Comparison of ENCODE assay signal across 1 cellular context in the genomic region with DNA sequence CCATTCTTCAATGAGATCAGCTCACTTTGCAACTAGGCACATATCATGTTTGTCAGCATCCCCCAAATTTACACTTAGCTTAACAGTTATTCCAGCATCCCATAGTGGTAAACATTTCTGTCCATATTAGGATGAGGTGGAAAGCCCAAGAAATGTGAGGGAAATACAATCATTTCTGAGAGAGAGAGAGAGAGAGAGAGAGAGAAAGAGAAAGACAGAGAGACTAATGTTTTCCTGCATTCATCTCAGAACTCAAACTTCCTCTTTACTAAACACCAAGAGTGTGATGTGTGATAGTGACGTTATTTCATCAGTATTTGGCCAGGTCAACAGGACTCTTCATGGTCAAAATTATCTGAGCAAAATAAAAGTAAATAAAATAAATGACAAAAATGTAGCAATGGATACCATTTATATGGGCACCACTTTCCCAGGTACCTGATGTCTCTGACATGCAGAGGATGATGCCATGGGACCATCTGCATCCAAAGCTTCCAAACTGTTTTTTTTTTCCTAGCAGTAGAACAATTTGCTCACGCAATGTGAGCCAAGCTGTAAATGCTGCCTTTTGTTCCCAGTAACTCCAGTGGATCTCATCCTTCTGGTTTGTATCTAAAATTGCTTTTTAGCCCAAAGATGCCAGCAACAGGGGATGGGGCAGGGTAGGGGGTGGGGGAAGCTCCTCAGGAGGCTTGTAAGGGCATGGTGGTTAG.
TF ChIP-seq lines count a peak whose summit lies in the region.

No MANE protein-coding gene starts in this region.

TF ChIP-seq in GM12878, 131 proteins besides CTCF, POLR2A, EP300 and RAD21 (continued from another document and continues in another):
- TF ChIP-seq, protein P1, sequence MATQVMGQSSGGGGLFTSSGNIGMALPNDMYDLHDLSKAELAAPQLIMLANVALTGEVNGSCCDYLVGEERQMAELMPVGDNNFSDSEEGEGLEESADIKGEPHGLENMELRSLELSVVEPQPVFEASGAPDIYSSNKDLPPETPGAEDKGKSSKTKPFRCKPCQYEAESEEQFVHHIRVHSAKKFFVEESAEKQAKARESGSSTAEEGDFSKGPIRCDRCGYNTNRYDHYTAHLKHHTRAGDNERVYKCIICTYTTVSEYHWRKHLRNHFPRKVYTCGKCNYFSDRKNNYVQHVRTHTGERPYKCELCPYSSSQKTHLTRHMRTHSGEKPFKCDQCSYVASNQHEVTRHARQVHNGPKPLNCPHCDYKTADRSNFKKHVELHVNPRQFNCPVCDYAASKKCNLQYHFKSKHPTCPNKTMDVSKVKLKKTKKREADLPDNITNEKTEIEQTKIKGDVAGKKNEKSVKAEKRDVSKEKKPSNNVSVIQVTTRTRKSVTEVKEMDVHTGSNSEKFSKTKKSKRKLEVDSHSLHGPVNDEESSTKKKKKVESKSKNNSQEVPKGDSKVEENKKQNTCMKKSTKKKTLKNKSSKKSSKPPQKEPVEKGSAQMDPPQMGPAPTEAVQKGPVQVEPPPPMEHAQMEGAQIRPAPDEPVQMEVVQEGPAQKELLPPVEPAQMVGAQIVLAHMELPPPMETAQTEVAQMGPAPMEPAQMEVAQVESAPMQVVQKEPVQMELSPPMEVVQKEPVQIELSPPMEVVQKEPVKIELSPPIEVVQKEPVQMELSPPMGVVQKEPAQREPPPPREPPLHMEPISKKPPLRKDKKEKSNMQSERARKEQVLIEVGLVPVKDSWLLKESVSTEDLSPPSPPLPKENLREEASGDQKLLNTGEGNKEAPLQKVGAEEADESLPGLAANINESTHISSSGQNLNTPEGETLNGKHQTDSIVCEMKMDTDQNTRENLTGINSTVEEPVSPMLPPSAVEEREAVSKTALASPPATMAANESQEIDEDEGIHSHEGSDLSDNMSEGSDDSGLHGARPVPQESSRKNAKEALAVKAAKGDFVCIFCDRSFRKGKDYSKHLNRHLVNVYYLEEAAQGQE (IDR thresholded peaks at IDR 0.05; ENCODE audit: low read depth, low read length), result no peak
- TF ChIP-seq SREBF2 (IDR thresholded peaks at IDR 0.05; ENCODE audit: low read length) (no peak), KAT2A (conservative IDR thresholded peaks at IDR 0.05; ENCODE audit: control insufficient read depth, low read depth, low read length) (no peak), FOS (IDR thresholded peaks at IDR 0.05; ENCODE audit: borderline replicate concordance, extremely low read depth, insufficient read length) (no peak), ZNF217 (IDR thresholded peaks at IDR 0.05) (no peak), WRNIP1 (IDR thresholded peaks at IDR 0.05; ENCODE audit: borderline replicate concordance, low read depth, low read length) (no peak), RB1 (IDR thresholded peaks at IDR 0.05; ENCODE audit: borderline replicate concordance) (no peak), SMAD1 (IDR thresholded peaks at IDR 0.05; ENCODE audit: low read depth, partially characterized antibody) (no peak), EGR1 (IDR thresholded peaks at IDR 0.05; ENCODE audit: borderline replicate concordance in 1 of 2, low read depth in 2 of 2, low read length in 2 of 2) (no peak), CHD1 (IDR thresholded peaks at IDR 0.05; ENCODE audit: low read depth, low read length) (no peak), MXI1 (IDR thresholded peaks at IDR 0.05; ENCODE audit: low read depth, low read length) (no peak), DPF2 (IDR thresholded peaks at IDR 0.05) (peak; percentile 77), ETV6 (conservative IDR thresholded peaks at IDR 0.05 in 1 of 2, IDR thresholded peaks at IDR 0.05 in 1 of 2; ENCODE audit: borderline replicate concordance in 1 of 2, low read depth in 1 of 2) (no peak)
- TF ChIP-seq, protein P2, sequence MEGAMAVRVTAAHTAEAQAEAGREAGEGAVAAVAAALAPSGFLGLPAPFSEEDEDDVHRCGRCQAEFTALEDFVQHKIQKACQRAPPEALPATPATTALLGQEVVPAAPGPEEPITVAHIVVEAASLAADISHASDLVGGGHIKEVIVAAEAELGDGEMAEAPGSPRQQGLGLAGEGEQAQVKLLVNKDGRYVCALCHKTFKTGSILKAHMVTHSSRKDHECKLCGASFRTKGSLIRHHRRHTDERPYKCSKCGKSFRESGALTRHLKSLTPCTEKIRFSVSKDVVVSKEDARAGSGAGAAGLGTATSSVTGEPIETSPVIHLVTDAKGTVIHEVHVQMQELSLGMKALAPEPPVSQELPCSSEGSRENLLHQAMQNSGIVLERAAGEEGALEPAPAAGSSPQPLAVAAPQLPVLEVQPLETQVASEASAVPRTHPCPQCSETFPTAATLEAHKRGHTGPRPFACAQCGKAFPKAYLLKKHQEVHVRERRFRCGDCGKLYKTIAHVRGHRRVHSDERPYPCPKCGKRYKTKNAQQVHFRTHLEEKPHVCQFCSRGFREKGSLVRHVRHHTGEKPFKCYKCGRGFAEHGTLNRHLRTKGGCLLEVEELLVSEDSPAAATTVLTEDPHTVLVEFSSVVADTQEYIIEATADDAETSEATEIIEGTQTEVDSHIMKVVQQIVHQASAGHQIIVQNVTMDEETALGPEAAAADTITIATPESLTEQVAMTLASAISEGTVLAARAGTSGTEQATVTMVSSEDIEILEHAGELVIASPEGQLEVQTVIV (IDR thresholded peaks at IDR 0.05; ENCODE audit: borderline replicate concordance, partially characterized antibody), result no peak
- TF ChIP-seq, protein P3, sequence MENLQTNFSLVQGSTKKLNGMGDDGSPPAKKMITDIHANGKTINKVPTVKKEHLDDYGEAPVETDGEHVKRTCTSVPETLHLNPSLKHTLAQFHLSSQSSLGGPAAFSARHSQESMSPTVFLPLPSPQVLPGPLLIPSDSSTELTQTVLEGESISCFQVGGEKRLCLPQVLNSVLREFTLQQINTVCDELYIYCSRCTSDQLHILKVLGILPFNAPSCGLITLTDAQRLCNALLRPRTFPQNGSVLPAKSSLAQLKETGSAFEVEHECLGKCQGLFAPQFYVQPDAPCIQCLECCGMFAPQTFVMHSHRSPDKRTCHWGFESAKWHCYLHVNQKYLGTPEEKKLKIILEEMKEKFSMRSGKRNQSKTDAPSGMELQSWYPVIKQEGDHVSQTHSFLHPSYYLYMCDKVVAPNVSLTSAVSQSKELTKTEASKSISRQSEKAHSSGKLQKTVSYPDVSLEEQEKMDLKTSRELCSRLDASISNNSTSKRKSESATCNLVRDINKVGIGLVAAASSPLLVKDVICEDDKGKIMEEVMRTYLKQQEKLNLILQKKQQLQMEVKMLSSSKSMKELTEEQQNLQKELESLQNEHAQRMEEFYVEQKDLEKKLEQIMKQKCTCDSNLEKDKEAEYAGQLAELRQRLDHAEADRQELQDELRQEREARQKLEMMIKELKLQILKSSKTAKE (IDR thresholded peaks at IDR 0.05; ENCODE audit: low read depth, poor library complexity, severe bottlenecking), result peak; percentile 35
- TF ChIP-seq, protein P4, sequence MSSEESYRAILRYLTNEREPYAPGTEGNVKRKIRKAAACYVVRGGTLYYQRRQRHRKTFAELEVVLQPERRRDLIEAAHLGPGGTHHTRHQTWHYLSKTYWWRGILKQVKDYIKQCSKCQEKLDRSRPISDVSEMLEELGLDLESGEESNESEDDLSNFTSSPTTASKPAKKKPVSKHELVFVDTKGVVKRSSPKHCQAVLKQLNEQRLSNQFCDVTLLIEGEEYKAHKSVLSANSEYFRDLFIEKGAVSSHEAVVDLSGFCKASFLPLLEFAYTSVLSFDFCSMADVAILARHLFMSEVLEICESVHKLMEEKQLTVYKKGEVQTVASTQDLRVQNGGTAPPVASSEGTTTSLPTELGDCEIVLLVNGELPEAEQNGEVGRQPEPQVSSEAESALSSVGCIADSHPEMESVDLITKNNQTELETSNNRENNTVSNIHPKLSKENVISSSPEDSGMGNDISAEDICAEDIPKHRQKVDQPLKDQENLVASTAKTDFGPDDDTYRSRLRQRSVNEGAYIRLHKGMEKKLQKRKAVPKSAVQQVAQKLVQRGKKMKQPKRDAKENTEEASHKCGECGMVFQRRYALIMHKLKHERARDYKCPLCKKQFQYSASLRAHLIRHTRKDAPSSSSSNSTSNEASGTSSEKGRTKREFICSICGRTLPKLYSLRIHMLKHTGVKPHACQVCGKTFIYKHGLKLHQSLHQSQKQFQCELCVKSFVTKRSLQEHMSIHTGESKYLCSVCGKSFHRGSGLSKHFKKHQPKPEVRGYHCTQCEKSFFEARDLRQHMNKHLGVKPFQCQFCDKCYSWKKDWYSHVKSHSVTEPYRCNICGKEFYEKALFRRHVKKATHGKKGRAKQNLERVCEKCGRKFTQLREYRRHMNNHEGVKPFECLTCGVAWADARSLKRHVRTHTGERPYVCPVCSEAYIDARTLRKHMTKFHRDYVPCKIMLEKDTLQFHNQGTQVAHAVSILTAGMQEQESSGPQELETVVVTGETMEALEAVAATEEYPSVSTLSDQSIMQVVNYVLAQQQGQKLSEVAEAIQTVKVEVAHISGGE (CRISPR knock-in tag; IDR thresholded peaks at IDR 0.05), result no peak
- TF ChIP-seq, protein P5, sequence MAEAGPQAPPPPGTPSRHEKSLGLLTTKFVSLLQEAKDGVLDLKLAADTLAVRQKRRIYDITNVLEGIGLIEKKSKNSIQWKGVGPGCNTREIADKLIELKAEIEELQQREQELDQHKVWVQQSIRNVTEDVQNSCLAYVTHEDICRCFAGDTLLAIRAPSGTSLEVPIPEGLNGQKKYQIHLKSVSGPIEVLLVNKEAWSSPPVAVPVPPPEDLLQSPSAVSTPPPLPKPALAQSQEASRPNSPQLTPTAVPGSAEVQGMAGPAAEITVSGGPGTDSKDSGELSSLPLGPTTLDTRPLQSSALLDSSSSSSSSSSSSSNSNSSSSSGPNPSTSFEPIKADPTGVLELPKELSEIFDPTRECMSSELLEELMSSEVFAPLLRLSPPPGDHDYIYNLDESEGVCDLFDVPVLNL (IDR thresholded peaks at IDR 0.05; ENCODE audit: low read depth, low read length), result no peak
- TF ChIP-seq, protein P6, sequence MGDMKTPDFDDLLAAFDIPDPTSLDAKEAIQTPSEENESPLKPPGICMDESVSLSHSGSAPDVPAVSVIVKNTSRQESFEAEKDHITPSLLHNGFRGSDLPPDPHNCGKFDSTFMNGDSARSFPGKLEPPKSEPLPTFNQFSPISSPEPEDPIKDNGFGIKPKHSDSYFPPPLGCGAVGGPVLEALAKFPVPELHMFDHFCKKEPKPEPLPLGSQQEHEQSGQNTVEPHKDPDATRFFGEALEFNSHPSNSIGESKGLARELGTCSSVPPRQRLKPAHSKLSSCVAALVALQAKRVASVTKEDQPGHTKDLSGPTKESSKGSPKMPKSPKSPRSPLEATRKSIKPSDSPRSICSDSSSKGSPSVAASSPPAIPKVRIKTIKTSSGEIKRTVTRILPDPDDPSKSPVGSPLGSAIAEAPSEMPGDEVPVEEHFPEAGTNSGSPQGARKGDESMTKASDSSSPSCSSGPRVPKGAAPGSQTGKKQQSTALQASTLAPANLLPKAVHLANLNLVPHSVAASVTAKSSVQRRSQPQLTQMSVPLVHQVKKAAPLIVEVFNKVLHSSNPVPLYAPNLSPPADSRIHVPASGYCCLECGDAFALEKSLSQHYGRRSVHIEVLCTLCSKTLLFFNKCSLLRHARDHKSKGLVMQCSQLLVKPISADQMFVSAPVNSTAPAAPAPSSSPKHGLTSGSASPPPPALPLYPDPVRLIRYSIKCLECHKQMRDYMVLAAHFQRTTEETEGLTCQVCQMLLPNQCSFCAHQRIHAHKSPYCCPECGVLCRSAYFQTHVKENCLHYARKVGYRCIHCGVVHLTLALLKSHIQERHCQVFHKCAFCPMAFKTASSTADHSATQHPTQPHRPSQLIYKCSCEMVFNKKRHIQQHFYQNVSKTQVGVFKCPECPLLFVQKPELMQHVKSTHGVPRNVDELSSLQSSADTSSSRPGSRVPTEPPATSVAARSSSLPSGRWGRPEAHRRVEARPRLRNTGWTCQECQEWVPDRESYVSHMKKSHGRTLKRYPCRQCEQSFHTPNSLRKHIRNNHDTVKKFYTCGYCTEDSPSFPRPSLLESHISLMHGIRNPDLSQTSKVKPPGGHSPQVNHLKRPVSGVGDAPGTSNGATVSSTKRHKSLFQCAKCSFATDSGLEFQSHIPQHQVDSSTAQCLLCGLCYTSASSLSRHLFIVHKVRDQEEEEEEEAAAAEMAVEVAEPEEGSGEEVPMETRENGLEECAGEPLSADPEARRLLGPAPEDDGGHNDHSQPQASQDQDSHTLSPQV (IDR thresholded peaks at IDR 0.05), result no peak
- TF ChIP-seq, protein P7, sequence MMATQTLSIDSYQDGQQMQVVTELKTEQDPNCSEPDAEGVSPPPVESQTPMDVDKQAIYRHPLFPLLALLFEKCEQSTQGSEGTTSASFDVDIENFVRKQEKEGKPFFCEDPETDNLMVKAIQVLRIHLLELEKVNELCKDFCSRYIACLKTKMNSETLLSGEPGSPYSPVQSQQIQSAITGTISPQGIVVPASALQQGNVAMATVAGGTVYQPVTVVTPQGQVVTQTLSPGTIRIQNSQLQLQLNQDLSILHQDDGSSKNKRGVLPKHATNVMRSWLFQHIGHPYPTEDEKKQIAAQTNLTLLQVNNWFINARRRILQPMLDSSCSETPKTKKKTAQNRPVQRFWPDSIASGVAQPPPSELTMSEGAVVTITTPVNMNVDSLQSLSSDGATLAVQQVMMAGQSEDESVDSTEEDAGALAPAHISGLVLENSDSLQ (IDR thresholded peaks at IDR 0.05), result no peak
- TF ChIP-seq, protein P8, sequence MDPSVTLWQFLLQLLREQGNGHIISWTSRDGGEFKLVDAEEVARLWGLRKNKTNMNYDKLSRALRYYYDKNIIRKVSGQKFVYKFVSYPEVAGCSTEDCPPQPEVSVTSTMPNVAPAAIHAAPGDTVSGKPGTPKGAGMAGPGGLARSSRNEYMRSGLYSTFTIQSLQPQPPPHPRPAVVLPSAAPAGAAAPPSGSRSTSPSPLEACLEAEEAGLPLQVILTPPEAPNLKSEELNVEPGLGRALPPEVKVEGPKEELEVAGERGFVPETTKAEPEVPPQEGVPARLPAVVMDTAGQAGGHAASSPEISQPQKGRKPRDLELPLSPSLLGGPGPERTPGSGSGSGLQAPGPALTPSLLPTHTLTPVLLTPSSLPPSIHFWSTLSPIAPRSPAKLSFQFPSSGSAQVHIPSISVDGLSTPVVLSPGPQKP (IDR thresholded peaks at IDR 0.05; ENCODE audit: low read depth, low read length), result no peak
- TF ChIP-seq, protein P9, sequence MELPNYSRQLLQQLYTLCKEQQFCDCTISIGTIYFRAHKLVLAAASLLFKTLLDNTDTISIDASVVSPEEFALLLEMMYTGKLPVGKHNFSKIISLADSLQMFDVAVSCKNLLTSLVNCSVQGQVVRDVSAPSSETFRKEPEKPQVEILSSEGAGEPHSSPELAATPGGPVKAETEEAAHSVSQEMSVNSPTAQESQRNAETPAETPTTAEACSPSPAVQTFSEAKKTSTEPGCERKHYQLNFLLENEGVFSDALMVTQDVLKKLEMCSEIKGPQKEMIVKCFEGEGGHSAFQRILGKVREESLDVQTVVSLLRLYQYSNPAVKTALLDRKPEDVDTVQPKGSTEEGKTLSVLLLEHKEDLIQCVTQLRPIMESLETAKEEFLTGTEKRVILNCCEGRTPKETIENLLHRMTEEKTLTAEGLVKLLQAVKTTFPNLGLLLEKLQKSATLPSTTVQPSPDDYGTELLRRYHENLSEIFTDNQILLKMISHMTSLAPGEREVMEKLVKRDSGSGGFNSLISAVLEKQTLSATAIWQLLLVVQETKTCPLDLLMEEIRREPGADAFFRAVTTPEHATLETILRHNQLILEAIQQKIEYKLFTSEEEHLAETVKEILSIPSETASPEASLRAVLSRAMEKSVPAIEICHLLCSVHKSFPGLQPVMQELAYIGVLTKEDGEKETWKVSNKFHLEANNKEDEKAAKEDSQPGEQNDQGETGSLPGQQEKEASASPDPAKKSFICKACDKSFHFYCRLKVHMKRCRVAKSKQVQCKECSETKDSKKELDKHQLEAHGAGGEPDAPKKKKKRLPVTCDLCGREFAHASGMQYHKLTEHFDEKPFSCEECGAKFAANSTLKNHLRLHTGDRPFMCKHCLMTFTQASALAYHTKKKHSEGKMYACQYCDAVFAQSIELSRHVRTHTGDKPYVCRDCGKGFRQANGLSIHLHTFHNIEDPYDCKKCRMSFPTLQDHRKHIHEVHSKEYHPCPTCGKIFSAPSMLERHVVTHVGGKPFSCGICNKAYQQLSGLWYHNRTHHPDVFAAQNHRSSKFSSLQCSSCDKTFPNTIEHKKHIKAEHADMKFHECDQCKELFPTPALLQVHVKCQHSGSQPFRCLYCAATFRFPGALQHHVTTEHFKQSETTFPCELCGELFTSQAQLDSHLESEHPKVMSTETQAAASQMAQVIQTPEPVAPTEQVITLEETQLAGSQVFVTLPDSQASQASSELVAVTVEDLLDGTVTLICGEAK (IDR thresholded peaks at IDR 0.05; ENCODE audit: borderline replicate concordance), result no peak
